ENCODE assay signal across 8 cellular contexts in genomic region chr1:152048641-152048970, GRCh38. TPM values are rescaled to one million over a fixed set of nuclear protein-coding genes. Genes with fewer than 3 reads are reported as not detected.
DNase-seq lines count a peak whose midpoint lies in the region; ATAC-seq, FAIRE-seq and TF ChIP-seq lines count a peak whose summit lies in the region.

No MANE protein-coding gene starts in this region.

- POLR2A ChIA-PET in HepG2 (lab: Yijun Ruan, JAX): interaction anchor here (0.6 to 3.6 kb wide), 4 partner anchors 13 to 47 kb away, joined by 3 to 30 read pairs (median 4); partner anchors contain the start of gene S100A11

- no peak for TF ChIP-seq RAD21 in HepG2 (CRISPR knock-in tag; IDR thresholded peaks at IDR 0.05)

- peak overlapping the region; percentile 67 for H3K27ac ChIP-seq in HepG2 (ENCODE audit: extremely low read length, insufficient read depth, low read length)
- peak overlapping the region; percentile 96 for H3K27ac ChIP-seq in suprapubic skin

- FAIRE-seq in HepG2 (lab: Jason Lieb, UNC): no peak

- CTCF ChIA-PET in HepG2 (lab: Yijun Ruan, JAX; ENCODE audit: low intra/inter-chr PET ratio, low total read pairs): no interaction called here

- ATAC-seq in HepG2 (no peak), GM21381 (IDR thresholded peaks at IDR 0.05; ENCODE audit: unreplicated experiment) (no peak), HG02870 (IDR thresholded peaks at IDR 0.05; ENCODE audit: unreplicated experiment) (no peak)

- peaks cover 50% of the 10 kb centered on the region for H3K4me1 Mint-ChIP-seq in T-helper 1 cell treated with Interleukin-12 subunit alpha and Interleukin-12 subunit beta and Interleukin-4 antibody, amounts not matched to agents 30 μg/mL and 1 μg/mL, for 36 hours (ENCODE audit: low read depth)
- H3K4me1 Mint-ChIP-seq in activated naive CD8-positive, alpha-beta T cell (ENCODE audit: low read depth): peaks cover 36% of the 10 kb centered on the region

- no peak for TF ChIP-seq CTCF in HepG2 (CRISPR knock-in tag; IDR thresholded peaks at IDR 0.05)
- TF ChIP-seq CTCF in suprapubic skin (IDR thresholded peaks at IDR 0.05): no peak

- in situ Hi-C loops in HepG2 (cut with HindIII; ENCODE audit: extremely low pct_ligation_motif_present, low pct_unique_long_range_greater_than_20kb): no loop called here

- H3K4me3 ChIP-seq in HepG2 (replicated peaks in 1 of 3; ENCODE audit: insufficient read depth in 1 of 3, low read depth in 2 of 3, low read length in 3 of 3) (peak overlapping the region; percentile 41 to 60 (median 47); a peak in 5 of 6 replicates), suprapubic skin (peak overlapping the region; percentile 29)

- WGBS in HepG2 (ENCODE audit: low lambda C conversion rate): under 1% methylated on average over 3 of the region's 3 CpGs
- WGBS in suprapubic skin: 37% methylated on average over 3 of the region's 3 CpGs

- no peaks in the 10 kb centered on the region for H3K36me3 Mint-ChIP-seq in T-helper 1 cell treated with Interleukin-12 subunit alpha and Interleukin-12 subunit beta and Interleukin-4 antibody, amounts not matched to agents 30 μg/mL and 1 μg/mL, for 36 hours (ENCODE audit: low read depth)
- no peaks in the 10 kb centered on the region for H3K36me3 Mint-ChIP-seq in activated naive CD8-positive, alpha-beta T cell

- peak overlapping the region; percentile 80 for H3K4me3 Mint-ChIP-seq in T-helper 1 cell treated with Interleukin-12 subunit alpha and Interleukin-12 subunit beta and Interleukin-4 antibody, amounts not matched to agents 30 μg/mL and 1 μg/mL, for 36 hours
- H3K4me3 Mint-ChIP-seq in activated naive CD8-positive, alpha-beta T cell: peak overlapping the region; percentile 80

- H4K20me1 ChIP-seq in HepG2 (ENCODE audit: insufficient read depth, low read length): no peaks in the 10 kb centered on the region

- no peak overlapping the region for H3K9ac ChIP-seq in HepG2 (ENCODE audit: insufficient read depth, low read depth, low read length)

- H3K27me3 Mint-ChIP-seq in T-helper 1 cell treated with Interleukin-12 subunit alpha and Interleukin-12 subunit beta and Interleukin-4 antibody, amounts not matched to agents 30 μg/mL and 1 μg/mL, for 36 hours (ENCODE audit: low read depth): peaks cover 7% of the 10 kb centered on the region
- H3K27me3 Mint-ChIP-seq in activated naive CD8-positive, alpha-beta T cell: peaks cover 2% of the 10 kb centered on the region

- H3K27me3 ChIP-seq in HepG2 (ENCODE audit: control insufficient read depth in 1 of 2, insufficient read depth in 2 of 2, low read length in 2 of 2) (peaks cover 5 to 10% of the 10 kb centered on the region in 2 experiments; a peak in 4 of 5 replicates), suprapubic skin (peaks cover 7% of the 10 kb centered on the region)

- H3K27ac Mint-ChIP-seq in T-helper 1 cell treated with Interleukin-12 subunit alpha and Interleukin-12 subunit beta and Interleukin-4 antibody, amounts not matched to agents 30 μg/mL and 1 μg/mL, for 36 hours: peak overlapping the region; percentile 97
- peak overlapping the region; percentile 98 for H3K27ac Mint-ChIP-seq in activated naive CD8-positive, alpha-beta T cell

- H3K9me3 ChIP-seq in HepG2 (ENCODE audit: low read length) (no peaks in the 10 kb centered on the region), suprapubic skin (no peaks in the 10 kb centered on the region)

- H2AFZ ChIP-seq in HepG2 (ENCODE audit: low read length): no peak overlapping the region

- BruUV-seq in HepG2 (replicated peaks; lab: Mats Ljungman, UMichigan): no TSS peak

- H3K4me2 ChIP-seq in HepG2 (ENCODE audit: low read depth, low read length): peak overlapping the region; percentile 80

- H3K36me3 ChIP-seq in HepG2 (replicated peaks in 1 of 2; ENCODE audit: control insufficient read depth in 1 of 2, insufficient read depth in 2 of 2, low read length in 2 of 2) (no peaks in the 10 kb centered on the region), suprapubic skin (no peaks in the 10 kb centered on the region)

- TF ChIP-seq EP300 in HepG2 (IDR thresholded peaks at IDR 0.05; ENCODE audit: low read depth in 2 of 2, low read length in 2 of 2) (no peak), HepG2 (CRISPR knock-in tag; IDR thresholded peaks at IDR 0.05; ENCODE audit: borderline replicate concordance) (no peak), suprapubic skin (IDR thresholded peaks at IDR 0.05) (no peak)

- no peak for TF ChIP-seq POLR2A in HepG2 (IDR thresholded peaks at IDR 0.05; ENCODE audit: insufficient read depth in 1 of 2, low read depth in 2 of 2, low read length in 2 of 2)
- no peak for TF ChIP-seq POLR2A in suprapubic skin (IDR thresholded peaks at IDR 0.05)

- H3K79me2 ChIP-seq in HepG2 (ENCODE audit: insufficient read depth, low read length): no peaks in the 10 kb centered on the region

- intact Hi-C loops in HepG2 (cut with micrococcal nuclease; ENCODE audit: unreplicated experiment): no loop called here

- DNase-seq in T-helper 1 cell (no peak), HepG2 (ENCODE audit: low spot score) (no peak), suprapubic skin (ENCODE audit: low spot score in 2 of 2) (no peak)
- no peak for DNase-seq in stimulated activated CD4-positive, alpha-beta T cell treated with anti-CD3 and anti-CD28 coated beads, Interleukin-12 subunit alpha, Interleukin-12 subunit beta, amount 100 ng/mL, for 4 hours

- H3K4me1 ChIP-seq in HepG2 (ENCODE audit: insufficient read depth, low read length) (peaks cover 17% of the 10 kb centered on the region), suprapubic skin (peaks cover 62% of the 10 kb centered on the region)

- no peaks in the 10 kb centered on the region for H3K9me3 Mint-ChIP-seq in T-helper 1 cell treated with Interleukin-12 subunit alpha and Interleukin-12 subunit beta and Interleukin-4 antibody, amounts not matched to agents 30 μg/mL and 1 μg/mL, for 36 hours
- H3K9me3 Mint-ChIP-seq in activated naive CD8-positive, alpha-beta T cell (ENCODE audit: low read depth): no peaks in the 10 kb centered on the region

RNA-seq across cellular contexts. Expression of gene S100A11, which starts 11.8 kb away (rescaled TPM):
- total RNA-seq in HepG2 (2016; rRNA removed; fragmentation: Illumina TruSeq; extraction: Trizol): 5.9 and 6.6 TPM in 2 replicates
- total RNA-seq in HepG2 (2016; cell fraction: cytosol; rRNA removed; fragmentation: Illumina TruSeq; extraction: Trizol; ENCODE audit: low read depth): 1.3 and 3.2 TPM in 2 replicates
- total RNA-seq in HepG2 (2016; cell fraction: insoluble cytoplasmic fraction; rRNA removed; fragmentation: Illumina TruSeq; extraction: Trizol): 4.3 and 7.0 TPM in 2 replicates
- 3.4 and 3.6 TPM in 2 replicates for total RNA-seq in HepG2 (2016; cell fraction: membrane; rRNA removed; fragmentation: Illumina TruSeq; extraction: Trizol)
- 1.3 and 2.0 TPM in 2 replicates for total RNA-seq in HepG2 (2016; cell fraction: nucleus; rRNA removed; fragmentation: Illumina TruSeq; extraction: Trizol)
- polyA plus RNA-seq in HepG2 (2011; rRNA removed): 32.5 and 34.4 TPM in 2 replicates
- 34.2 and 35.0 TPM in 2 replicates for polyA plus RNA-seq in HepG2 (2011; cell fraction: cytosol; rRNA removed)
- polyA plus RNA-seq in HepG2 (2011; cell fraction: nucleus; rRNA removed): 3.5 and 6.0 TPM in 2 replicates
- polyA plus RNA-seq in HepG2 (2012): 12.4 and 19.5 TPM in 2 replicates
- 10.8 and 13.7 TPM in 2 replicates for polyA plus RNA-seq in HepG2 (2016; cell fraction: cytosol; fragmentation: Illumina TruSeq; extraction: Trizol; ENCODE audit: low read depth)
- polyA plus RNA-seq in HepG2 (2016; cell fraction: insoluble cytoplasmic fraction; fragmentation: Illumina TruSeq; extraction: Trizol; ENCODE audit: low read depth): 24.8 and 27.8 TPM in 2 replicates
- polyA plus RNA-seq in HepG2 (2016; cell fraction: membrane; fragmentation: Illumina TruSeq; extraction: Trizol; ENCODE audit: low read depth): 11.2 and 13.6 TPM in 2 replicates
- 8.1 and 10.6 TPM in 2 replicates for polyA plus RNA-seq in HepG2 (2016; cell fraction: nucleus; fragmentation: Illumina TruSeq; extraction: Trizol; ENCODE audit: insufficient read depth, low read depth)
- 24.1 and 1,581 TPM in 2 replicates for polyA minus RNA-seq in HepG2 (2011; rRNA and poly(A)+ RNA removed; ENCODE audit: low replicate concordance)
- polyA minus RNA-seq in HepG2 (2011; cell fraction: cytosol; rRNA and poly(A)+ RNA removed): 14.6 and 16.4 TPM in 2 replicates
- polyA minus RNA-seq in HepG2 (2011; cell fraction: nucleus; rRNA and poly(A)+ RNA removed): 5.2 and 6.7 TPM in 2 replicates
- total RNA-seq in suprapubic skin: 100 to 1,000 TPM; 431 to 722 (median 606) TPM

RNA-seq across cellular contexts. Expression of gene TCHHL1, which starts 40.3 kb away (rescaled TPM):
- total RNA-seq in HepG2 (2016; rRNA removed; fragmentation: Illumina TruSeq; extraction: Trizol): not detected in 2 replicates
- total RNA-seq in HepG2 (2016; cell fraction: cytosol; rRNA removed; fragmentation: Illumina TruSeq; extraction: Trizol; ENCODE audit: low read depth): not detected in 2 replicates
- total RNA-seq in HepG2 (2016; cell fraction: insoluble cytoplasmic fraction; rRNA removed; fragmentation: Illumina TruSeq; extraction: Trizol): not detected in 2 replicates
- total RNA-seq in HepG2 (2016; cell fraction: membrane; rRNA removed; fragmentation: Illumina TruSeq; extraction: Trizol): not detected in 2 replicates
- total RNA-seq in HepG2 (2016; cell fraction: nucleus; rRNA removed; fragmentation: Illumina TruSeq; extraction: Trizol): not detected in 2 replicates
- polyA plus RNA-seq in HepG2 (2011; rRNA removed): not detected in 2 replicates
- not detected in 2 replicates for polyA plus RNA-seq in HepG2 (2011; cell fraction: cytosol; rRNA removed)
- polyA plus RNA-seq in HepG2 (2011; cell fraction: nucleus; rRNA removed): not detected in 2 replicates
- not detected in 2 replicates for polyA plus RNA-seq in HepG2 (2012)
- not detected in 2 replicates for polyA plus RNA-seq in HepG2 (2016; cell fraction: cytosol; fragmentation: Illumina TruSeq; extraction: Trizol; ENCODE audit: low read depth)
- not detected in 2 replicates for polyA plus RNA-seq in HepG2 (2016; cell fraction: insoluble cytoplasmic fraction; fragmentation: Illumina TruSeq; extraction: Trizol; ENCODE audit: low read depth)
- polyA plus RNA-seq in HepG2 (2016; cell fraction: membrane; fragmentation: Illumina TruSeq; extraction: Trizol; ENCODE audit: low read depth): not detected in 2 replicates
- polyA plus RNA-seq in HepG2 (2016; cell fraction: nucleus; fragmentation: Illumina TruSeq; extraction: Trizol; ENCODE audit: insufficient read depth, low read depth): not detected in 2 replicates
- polyA minus RNA-seq in HepG2 (2011; rRNA and poly(A)+ RNA removed; ENCODE audit: low replicate concordance): not detected in 2 replicates
- polyA minus RNA-seq in HepG2 (2011; cell fraction: cytosol; rRNA and poly(A)+ RNA removed): not detected in 2 replicates
- polyA minus RNA-seq in HepG2 (2011; cell fraction: nucleus; rRNA and poly(A)+ RNA removed): not detected in 2 replicates
- 1 to 10 TPM in 3 of 4 donors, not detected in 1; 1.7 to 4.4 (median 3.3) TPM for total RNA-seq in suprapubic skin

RNA-seq across cellular contexts. Expression of gene S100A10, which starts 54.9 kb away (rescaled TPM):
- 16.8 and 25.6 TPM in 2 replicates for total RNA-seq in HepG2 (2016; rRNA removed; fragmentation: Illumina TruSeq; extraction: Trizol)
- total RNA-seq in HepG2 (2016; cell fraction: cytosol; rRNA removed; fragmentation: Illumina TruSeq; extraction: Trizol; ENCODE audit: low read depth): 11.2 and 14.8 TPM in 2 replicates
- 16.6 and 20.0 TPM in 2 replicates for total RNA-seq in HepG2 (2016; cell fraction: insoluble cytoplasmic fraction; rRNA removed; fragmentation: Illumina TruSeq; extraction: Trizol)
- total RNA-seq in HepG2 (2016; cell fraction: membrane; rRNA removed; fragmentation: Illumina TruSeq; extraction: Trizol): 11.0 and 15.4 TPM in 2 replicates
- total RNA-seq in HepG2 (2016; cell fraction: nucleus; rRNA removed; fragmentation: Illumina TruSeq; extraction: Trizol): 9.2 and 9.3 TPM in 2 replicates
- polyA plus RNA-seq in HepG2 (2011; rRNA removed): 21.2 and 28.7 TPM in 2 replicates
- polyA plus RNA-seq in HepG2 (2011; cell fraction: cytosol; rRNA removed): 20.0 and 23.9 TPM in 2 replicates
- polyA plus RNA-seq in HepG2 (2011; cell fraction: nucleus; rRNA removed): 4.5 and 6.8 TPM in 2 replicates
- polyA plus RNA-seq in HepG2 (2012): 83.4 and 162 TPM in 2 replicates
- 40.3 and 56.7 TPM in 2 replicates for polyA plus RNA-seq in HepG2 (2016; cell fraction: cytosol; fragmentation: Illumina TruSeq; extraction: Trizol; ENCODE audit: low read depth)
- 59.5 and 63.7 TPM in 2 replicates for polyA plus RNA-seq in HepG2 (2016; cell fraction: insoluble cytoplasmic fraction; fragmentation: Illumina TruSeq; extraction: Trizol; ENCODE audit: low read depth)
- 33.3 and 43.6 TPM in 2 replicates for polyA plus RNA-seq in HepG2 (2016; cell fraction: membrane; fragmentation: Illumina TruSeq; extraction: Trizol; ENCODE audit: low read depth)
- polyA plus RNA-seq in HepG2 (2016; cell fraction: nucleus; fragmentation: Illumina TruSeq; extraction: Trizol; ENCODE audit: insufficient read depth, low read depth): 26.6 and 31.6 TPM in 2 replicates
- polyA minus RNA-seq in HepG2 (2011; rRNA and poly(A)+ RNA removed; ENCODE audit: low replicate concordance): 10.2 and 42.1 TPM in 2 replicates
- polyA minus RNA-seq in HepG2 (2011; cell fraction: cytosol; rRNA and poly(A)+ RNA removed): 51.8 and 64.0 TPM in 2 replicates
- 12.5 and 18.9 TPM in 2 replicates for polyA minus RNA-seq in HepG2 (2011; cell fraction: nucleus; rRNA and poly(A)+ RNA removed)
- total RNA-seq in suprapubic skin: 100 to 1,000 TPM; 109 to 247 (median 171) TPM

Comparison
In these comparisons a context has a peak if more than half of its experiments do, and no peak if none do; other contexts are left out.
1. RNA of gene S100A11, which starts 11.8 kb away (total RNA-seq): 431 to 722 TPM in suprapubic skin; 1.3 to 7.0 TPM in HepG2; every median in the first group is over 10 times any median in the second.